31 cellular contexts compared by ENCODE assay signal in genomic region chr7:117640465-117640864, GRCh38.
"Had no signal": no experiment of that assay in that cellular context is flagged by ENCODE, and none has a peak within 500 bp of the region (broad histone marks: within the 10 kb centered on the region; RNA-seq: fewer than 3 reads in every experiment).

No MANE protein-coding gene starts in this region.

- H3K9me3 ChIP-seq: SJCRH30 had no signal

- H3K4me2 ChIP-seq: KMS-11 had no signal

- H3K27ac ChIP-seq: brain microvascular endothelial cell, cardiac muscle cell, KMS-11, SJCRH30, SK-N-MC had no signal

- DNase-seq: activated B cell treated with CpG ODN at 0.5 μM for 24 hours; activated CD4-positive, alpha-beta memory T cell treated with anti-CD3 and anti-CD28 coated beads, Interleukin-2, amount 10 ng/mL, durations not matched to agents 7 days and 5 days; activated CD4-positive, alpha-beta T cell treated with anti-CD3 and anti-CD28 coated beads for 1 hour; activated CD4-positive, alpha-beta T cell treated with anti-CD3 and anti-CD28 coated beads for 48 hours; activated CD8-positive, alpha-beta memory T cell treated with anti-CD3 and anti-CD28 coated beads for 24 hours; activated CD8-positive, alpha-beta memory T cell treated with anti-CD3 and anti-CD28 coated beads, Interleukin-2, amount 10 ng/mL, durations not matched to agents 7 days and 5 days; activated CD8-positive, alpha-beta memory T cell treated with anti-CD3 and anti-CD28 coated beads, Interleukin-2, amount 50 U/mL, for 48 hours; activated effector memory CD4-positive, alpha-beta T cell treated with Interleukin-2 at 50 U/mL for 16 hours; activated naive CD4-positive, alpha-beta T cell treated with anti-CD3 and anti-CD28 coated beads, Interleukin-2, amount 10 ng/mL, durations not matched to agents 7 days and 5 days; activated naive CD8-positive, alpha-beta T cell treated with anti-CD3 and anti-CD28 coated beads, Interleukin-2, amount 50 U/mL, for 24 hours; activated T-cell treated with anti-CD3 and anti-CD28 coated beads, Interleukin-2, amount 50 U/mL, for 48 hours; amniotic stem cell; aorta; brain microvascular endothelial cell; MM.1S; MV-4-11; NCI-H1092; NCI-H1436 treated with DMSO at 0.1 percent for 48 hours; NCI-H187; NCI-H2029 treated with DMSO at 0.1 percent for 48 hours; NCI-H2107; NCI-H226; NCI-H446 treated with DMSO at 0.1 percent for 48 hours; SHP77; SJCRH30; T1000 had no signal

- H3K36me3 ChIP-seq: brain microvascular endothelial cell, cardiac muscle cell, SJCRH30 had no signal

- H3K27me3 ChIP-seq: brain microvascular endothelial cell, cardiac muscle cell had no signal

- FAIRE-seq: TTC549 had no signal

- H3K4me3 ChIP-seq: cardiac muscle cell, SJCRH30, SK-N-MC had no signal

- ATAC-seq: activated CD8-positive, alpha-beta memory T cell treated with anti-CD3 and anti-CD28 coated beads, Interleukin-2, amount 10 ng/mL, durations not matched to agents 7 days and 5 days; activated naive CD8-positive, alpha-beta T cell treated with anti-CD3 and anti-CD28 coated beads, Interleukin-2, amount 50 U/mL, for 24 hours; Panc1 had no signal

- H3K9ac ChIP-seq: KMS-11 had no signal
